Comparison of ENCODE assay signal across 1 cellular context in genomic region chr10:24724381-24725228, GRCh38.
A peak's percentile ranks its signal among the peaks of the same experiment; 100 is the strongest.
TF ChIP-seq lines count a peak whose summit lies in the region.

No MANE protein-coding gene starts in this region.

TF ChIP-seq in HepG2, 621 proteins besides CTCF, POLR2A, EP300 and RAD21 (continued from another document and continues in another):
- TF ChIP-seq, protein P1, sequence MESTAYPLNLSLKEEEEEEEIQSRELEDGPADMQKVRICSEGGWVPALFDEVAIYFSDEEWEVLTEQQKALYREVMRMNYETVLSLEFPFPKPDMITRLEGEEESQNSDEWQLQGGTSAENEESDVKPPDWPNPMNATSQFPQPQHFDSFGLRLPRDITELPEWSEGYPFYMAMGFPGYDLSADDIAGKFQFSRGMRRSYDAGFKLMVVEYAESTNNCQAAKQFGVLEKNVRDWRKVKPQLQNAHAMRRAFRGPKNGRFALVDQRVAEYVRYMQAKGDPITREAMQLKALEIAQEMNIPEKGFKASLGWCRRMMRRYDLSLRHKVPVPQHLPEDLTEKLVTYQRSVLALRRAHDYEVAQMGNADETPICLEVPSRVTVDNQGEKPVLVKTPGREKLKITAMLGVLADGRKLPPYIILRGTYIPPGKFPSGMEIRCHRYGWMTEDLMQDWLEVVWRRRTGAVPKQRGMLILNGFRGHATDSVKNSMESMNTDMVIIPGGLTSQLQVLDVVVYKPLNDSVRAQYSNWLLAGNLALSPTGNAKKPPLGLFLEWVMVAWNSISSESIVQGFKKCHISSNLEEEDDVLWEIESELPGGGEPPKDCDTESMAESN (CRISPR knock-in tag; conservative IDR thresholded peaks at IDR 0.05): 0 out of 2 replicates have a peak, but pooled peaks have one; percentile 43
- TF ChIP-seq HNRNPLL (IDR thresholded peaks at IDR 0.05; ENCODE audit: low read depth, low read length, poor library complexity, severe bottlenecking): peak; percentile 71
- TF ChIP-seq ZNF235 (CRISPR knock-in tag; IDR thresholded peaks at IDR 0.05; ENCODE audit: borderline replicate concordance): no peak
- TF ChIP-seq SRSF9 (IDR thresholded peaks at IDR 0.05; ENCODE audit: borderline replicate concordance, insufficient read depth, low read depth, low read length, poor library complexity, severe bottlenecking): no peak
- TF ChIP-seq MBD4 (IDR thresholded peaks at IDR 0.05; ENCODE audit: borderline replicate concordance, low read length): no peak
- TF ChIP-seq ZNF605 (CRISPR knock-in tag; IDR thresholded peaks at IDR 0.05): 0 out of 2 replicates have a peak, but pooled peaks have one; percentile 40
- TF ChIP-seq E2F2 (CRISPR knock-in tag; IDR thresholded peaks at IDR 0.05; ENCODE audit: borderline replicate concordance): peak; percentile 54; the same call in 1 of the 2 replicates
- TF ChIP-seq KAT7 (CRISPR knock-in tag; IDR thresholded peaks at IDR 0.05; ENCODE audit: borderline replicate concordance): no peak
- no peak for TF ChIP-seq FIP1L1 (IDR thresholded peaks at IDR 0.05; ENCODE audit: borderline replicate concordance, insufficient read depth, low read depth, low read length)
- TF ChIP-seq BCLAF1 (IDR thresholded peaks at IDR 0.05): no peak
- peak; percentile 36; the same call in 1 of the 2 replicates for TF ChIP-seq PHF20 (CRISPR knock-in tag; IDR thresholded peaks at IDR 0.05)
- TF ChIP-seq ZNF17 (CRISPR knock-in tag; IDR thresholded peaks at IDR 0.05): no peak
- TF ChIP-seq, protein P2, sequence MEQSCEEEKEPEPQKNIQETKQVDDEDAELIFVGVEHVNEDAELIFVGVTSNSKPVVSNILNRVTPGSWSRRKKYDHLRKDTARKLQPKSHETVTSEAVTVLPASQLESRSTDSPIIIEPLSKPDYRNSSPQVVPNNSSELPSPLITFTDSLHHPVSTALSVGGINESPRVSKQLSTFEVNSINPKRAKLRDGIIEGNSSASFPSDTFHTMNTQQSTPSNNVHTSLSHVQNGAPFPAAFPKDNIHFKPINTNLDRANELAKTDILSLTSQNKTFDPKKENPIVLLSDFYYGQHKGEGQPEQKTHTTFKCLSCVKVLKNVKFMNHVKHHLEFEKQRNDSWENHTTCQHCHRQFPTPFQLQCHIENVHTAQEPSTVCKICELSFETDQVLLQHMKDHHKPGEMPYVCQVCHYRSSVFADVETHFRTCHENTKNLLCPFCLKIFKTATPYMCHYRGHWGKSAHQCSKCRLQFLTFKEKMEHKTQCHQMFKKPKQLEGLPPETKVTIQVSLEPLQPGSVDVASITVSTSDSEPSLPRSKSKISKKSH (CRISPR knock-in tag; IDR thresholded peaks at IDR 0.05; ENCODE audit: borderline replicate concordance): no peak
- no peak for TF ChIP-seq ZNF251 (CRISPR knock-in tag; IDR thresholded peaks at IDR 0.05)
- no peak for TF ChIP-seq AFF4 (CRISPR knock-in tag; IDR thresholded peaks at IDR 0.05)
- peak; percentile 60 for TF ChIP-seq ZMYM4 (CRISPR knock-in tag; IDR thresholded peaks at IDR 0.05)
- TF ChIP-seq SP140L (CRISPR knock-in tag; IDR thresholded peaks at IDR 0.05; ENCODE audit: borderline replicate concordance): no peak
- 0 out of 2 replicates have a peak, but pooled peaks have one; percentile 4 for TF ChIP-seq ELF3 (CRISPR knock-in tag; IDR thresholded peaks at IDR 0.05)
- no peak for TF ChIP-seq ZFP37 (CRISPR knock-in tag; IDR thresholded peaks at IDR 0.05; ENCODE audit: borderline replicate concordance)
- no peak for TF ChIP-seq FOXO1 (CRISPR knock-in tag; IDR thresholded peaks at IDR 0.05)
- no peak for TF ChIP-seq ZSCAN31 (CRISPR knock-in tag; IDR thresholded peaks at IDR 0.05; ENCODE audit: low read depth)
- TF ChIP-seq ZSCAN5A (CRISPR knock-in tag; IDR thresholded peaks at IDR 0.05; ENCODE audit: borderline replicate concordance): no peak
- TF ChIP-seq ZNF552 (CRISPR knock-in tag; IDR thresholded peaks at IDR 0.05; ENCODE audit: borderline replicate concordance): no peak
- TF ChIP-seq MAZ (IDR thresholded peaks at IDR 0.05; ENCODE audit: borderline replicate concordance, low read depth, low read length): peak; percentile 81; the same call in 1 of the 2 replicates
- TF ChIP-seq MAZ (CRISPR knock-in tag; IDR thresholded peaks at IDR 0.05; ENCODE audit: low read depth): peak; percentile 45; the same call in 1 of the 2 replicates
- TF ChIP-seq, protein P3, sequence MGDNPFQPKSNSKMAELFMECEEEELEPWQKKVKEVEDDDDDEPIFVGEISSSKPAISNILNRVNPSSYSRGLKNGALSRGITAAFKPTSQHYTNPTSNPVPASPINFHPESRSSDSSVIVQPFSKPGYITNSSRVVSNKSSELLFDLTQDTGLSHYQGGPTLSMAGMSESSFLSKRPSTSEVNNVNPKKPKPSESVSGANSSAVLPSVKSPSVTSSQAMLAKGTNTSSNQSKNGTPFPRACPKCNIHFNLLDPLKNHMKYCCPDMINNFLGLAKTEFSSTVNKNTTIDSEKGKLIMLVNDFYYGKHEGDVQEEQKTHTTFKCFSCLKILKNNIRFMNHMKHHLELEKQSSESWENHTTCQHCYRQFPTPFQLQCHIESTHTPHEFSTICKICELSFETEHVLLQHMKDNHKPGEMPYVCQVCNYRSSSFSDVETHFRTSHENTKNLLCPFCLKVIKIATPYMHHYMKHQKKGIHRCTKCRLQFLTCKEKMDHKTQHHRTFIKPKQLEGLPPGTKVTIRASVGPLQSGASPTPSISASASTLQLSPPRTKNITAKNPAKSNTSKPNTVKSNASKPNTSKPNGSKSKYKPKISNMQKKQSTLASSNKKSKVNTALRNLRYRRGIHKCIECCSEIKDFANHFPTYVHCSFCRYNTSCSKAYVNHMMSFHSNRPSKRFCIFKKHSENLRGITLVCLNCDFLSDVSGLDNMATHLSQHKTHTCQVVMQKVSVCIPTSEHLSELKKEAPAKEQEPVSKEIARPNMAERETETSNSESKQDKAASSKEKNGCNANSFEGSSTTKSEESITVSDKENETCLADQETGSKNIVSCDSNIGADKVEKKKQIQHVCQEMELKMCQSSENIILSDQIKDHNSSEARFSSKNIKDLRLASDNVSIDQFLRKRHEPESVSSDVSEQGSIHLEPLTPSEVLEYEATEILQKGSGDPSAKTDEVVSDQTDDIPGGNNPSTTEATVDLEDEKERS (CRISPR knock-in tag; IDR thresholded peaks at IDR 0.05): 0 out of 2 replicates have a peak, but pooled peaks have one; percentile 39
- no peak for TF ChIP-seq ZSCAN9 (CRISPR knock-in tag; IDR thresholded peaks at IDR 0.05; ENCODE audit: borderline replicate concordance)
- no peak for TF ChIP-seq CENPX (CRISPR knock-in tag; IDR thresholded peaks at IDR 0.05)
- peak; percentile 77; the same call in 1 of the 2 replicates for TF ChIP-seq ATF7-NPFF (CRISPR knock-in tag; IDR thresholded peaks at IDR 0.05; ENCODE audit: low read depth)
- no peak for TF ChIP-seq SMARCC2 (IDR thresholded peaks at IDR 0.05)
- no peak for TF ChIP-seq MAFG (CRISPR knock-in tag; IDR thresholded peaks at IDR 0.05)
- TF ChIP-seq, protein P4, sequence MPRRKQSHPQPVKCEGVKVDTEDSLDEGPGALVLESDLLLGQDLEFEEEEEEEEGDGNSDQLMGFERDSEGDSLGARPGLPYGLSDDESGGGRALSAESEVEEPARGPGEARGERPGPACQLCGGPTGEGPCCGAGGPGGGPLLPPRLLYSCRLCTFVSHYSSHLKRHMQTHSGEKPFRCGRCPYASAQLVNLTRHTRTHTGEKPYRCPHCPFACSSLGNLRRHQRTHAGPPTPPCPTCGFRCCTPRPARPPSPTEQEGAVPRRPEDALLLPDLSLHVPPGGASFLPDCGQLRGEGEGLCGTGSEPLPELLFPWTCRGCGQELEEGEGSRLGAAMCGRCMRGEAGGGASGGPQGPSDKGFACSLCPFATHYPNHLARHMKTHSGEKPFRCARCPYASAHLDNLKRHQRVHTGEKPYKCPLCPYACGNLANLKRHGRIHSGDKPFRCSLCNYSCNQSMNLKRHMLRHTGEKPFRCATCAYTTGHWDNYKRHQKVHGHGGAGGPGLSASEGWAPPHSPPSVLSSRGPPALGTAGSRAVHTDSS (CRISPR knock-in tag; conservative IDR thresholded peaks at IDR 0.05): no peak
- TF ChIP-seq NFE2L1 (CRISPR knock-in tag; IDR thresholded peaks at IDR 0.05; ENCODE audit: borderline replicate concordance): no peak
- TF ChIP-seq, protein P5, sequence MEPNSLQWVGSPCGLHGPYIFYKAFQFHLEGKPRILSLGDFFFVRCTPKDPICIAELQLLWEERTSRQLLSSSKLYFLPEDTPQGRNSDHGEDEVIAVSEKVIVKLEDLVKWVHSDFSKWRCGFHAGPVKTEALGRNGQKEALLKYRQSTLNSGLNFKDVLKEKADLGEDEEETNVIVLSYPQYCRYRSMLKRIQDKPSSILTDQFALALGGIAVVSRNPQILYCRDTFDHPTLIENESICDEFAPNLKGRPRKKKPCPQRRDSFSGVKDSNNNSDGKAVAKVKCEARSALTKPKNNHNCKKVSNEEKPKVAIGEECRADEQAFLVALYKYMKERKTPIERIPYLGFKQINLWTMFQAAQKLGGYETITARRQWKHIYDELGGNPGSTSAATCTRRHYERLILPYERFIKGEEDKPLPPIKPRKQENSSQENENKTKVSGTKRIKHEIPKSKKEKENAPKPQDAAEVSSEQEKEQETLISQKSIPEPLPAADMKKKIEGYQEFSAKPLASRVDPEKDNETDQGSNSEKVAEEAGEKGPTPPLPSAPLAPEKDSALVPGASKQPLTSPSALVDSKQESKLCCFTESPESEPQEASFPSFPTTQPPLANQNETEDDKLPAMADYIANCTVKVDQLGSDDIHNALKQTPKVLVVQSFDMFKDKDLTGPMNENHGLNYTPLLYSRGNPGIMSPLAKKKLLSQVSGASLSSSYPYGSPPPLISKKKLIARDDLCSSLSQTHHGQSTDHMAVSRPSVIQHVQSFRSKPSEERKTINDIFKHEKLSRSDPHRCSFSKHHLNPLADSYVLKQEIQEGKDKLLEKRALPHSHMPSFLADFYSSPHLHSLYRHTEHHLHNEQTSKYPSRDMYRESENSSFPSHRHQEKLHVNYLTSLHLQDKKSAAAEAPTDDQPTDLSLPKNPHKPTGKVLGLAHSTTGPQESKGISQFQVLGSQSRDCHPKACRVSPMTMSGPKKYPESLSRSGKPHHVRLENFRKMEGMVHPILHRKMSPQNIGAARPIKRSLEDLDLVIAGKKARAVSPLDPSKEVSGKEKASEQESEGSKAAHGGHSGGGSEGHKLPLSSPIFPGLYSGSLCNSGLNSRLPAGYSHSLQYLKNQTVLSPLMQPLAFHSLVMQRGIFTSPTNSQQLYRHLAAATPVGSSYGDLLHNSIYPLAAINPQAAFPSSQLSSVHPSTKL (CRISPR knock-in tag; IDR thresholded peaks at IDR 0.05): 0 out of 2 replicates have a peak, but pooled peaks have one; percentile 22
- TF ChIP-seq PAWR (CRISPR knock-in tag; IDR thresholded peaks at IDR 0.05; ENCODE audit: borderline replicate concordance): no peak
